ENCODE assay signal across 11 cellular contexts in the genomic region with DNA sequence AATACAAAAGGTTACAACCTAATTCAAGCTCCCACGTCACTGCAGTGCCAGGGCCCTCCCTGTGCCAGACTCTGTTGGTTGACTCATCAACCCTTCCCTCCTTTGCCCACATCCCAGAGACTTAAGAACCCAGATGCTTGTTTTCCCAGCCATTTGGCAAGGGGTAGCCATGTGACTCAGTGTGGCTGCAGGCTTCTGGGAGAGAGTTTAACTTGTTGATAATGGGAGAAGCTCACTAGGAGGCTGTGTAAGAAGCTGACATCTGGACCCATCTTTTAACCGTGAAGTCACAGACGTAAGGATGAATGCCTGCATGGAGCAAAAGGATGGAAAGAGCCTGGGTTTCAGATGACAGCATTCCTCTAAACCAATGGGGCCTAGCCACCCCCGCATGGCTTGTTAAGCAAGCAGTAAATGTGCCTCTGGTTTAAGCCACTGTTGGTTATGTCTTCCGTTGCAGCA. TPM values are rescaled to one million over a fixed set of nuclear protein-coding genes. Genes with fewer than 3 reads are reported as not detected.
A peak's percentile ranks its signal among the peaks of the same experiment; 100 is the strongest.
DNase-seq lines count a peak whose midpoint lies in the region; ATAC-seq, FAIRE-seq and TF ChIP-seq lines count a peak whose summit lies in the region.
"Had no signal": no experiment of that assay in that cellular context is flagged by ENCODE, and none has a peak within 500 bp of the region (broad histone marks: within the 10 kb centered on the region; RNA-seq: fewer than 3 reads in every experiment).

No MANE protein-coding gene starts in this region.

- intact Hi-C loops in pancreas (cut with DNase I): no loop called here

- no peak overlapping the region for H3K9ac ChIP-seq in endocrine pancreas (ENCODE audit: control insufficient read depth, insufficient read depth, low read length)

- no peaks in the 10 kb centered on the region for H3K36me3 Mint-ChIP-seq in effector memory CD8-positive, alpha-beta T cell (ENCODE audit: insufficient read depth)
- H3K36me3 Mint-ChIP-seq in stimulated activated memory B cell treated with anti-CD40 and anti-IgM and Interleukin-4, amounts not matched to agents 10 μg/mL and 1 μg/mL and 100 μg/mL, for 72 hours: no peaks in the 10 kb centered on the region

- H3K4me1 ChIP-seq in endocrine pancreas (ENCODE audit: control insufficient read depth, insufficient read depth, low read length) (peaks cover 4% of the 10 kb centered on the region), pancreas (peaks cover 0 to 9% (median 6%) of the 10 kb centered on the region in 3 donors)

- TF ChIP-seq CTCF in pancreas (IDR thresholded peaks at IDR 0.05): no peak

- peaks cover 6 to 28% of the 10 kb centered on the region in 2 donors for H3K27me3 Mint-ChIP-seq in effector memory CD8-positive, alpha-beta T cell
- peaks cover 15% of the 10 kb centered on the region for H3K27me3 Mint-ChIP-seq in stimulated activated memory B cell treated with anti-CD40 and anti-IgM and Interleukin-4, amounts not matched to agents 10 μg/mL and 1 μg/mL and 100 μg/mL, for 72 hours

- peak; percentile 87 to 93 (median 92) for ATAC-seq in pancreas
- ATAC-seq in effector memory CD8-positive, alpha-beta T cell (replicated peaks): no peak
- no peak for ATAC-seq in stimulated activated memory B cell treated with anti-CD40 and anti-IgM and Interleukin-4, amounts not matched to agents 10 μg/mL and 1 μg/mL and 100 μg/mL, for 72 hours
- ATAC-seq: GM12878 had no signal

- H3K4me3 Mint-ChIP-seq in effector memory CD8-positive, alpha-beta T cell: no peak overlapping the region
- H3K4me3 Mint-ChIP-seq in stimulated activated memory B cell treated with anti-CD40 and anti-IgM and Interleukin-4, amounts not matched to agents 10 μg/mL and 1 μg/mL and 100 μg/mL, for 72 hours: no peak overlapping the region

- H3K9me3 Mint-ChIP-seq in effector memory CD8-positive, alpha-beta T cell: no peaks in the 10 kb centered on the region
- no peaks in the 10 kb centered on the region for H3K9me3 Mint-ChIP-seq in stimulated activated memory B cell treated with anti-CD40 and anti-IgM and Interleukin-4, amounts not matched to agents 10 μg/mL and 1 μg/mL and 100 μg/mL, for 72 hours

- no peak overlapping the region for H3K27ac Mint-ChIP-seq in effector memory CD8-positive, alpha-beta T cell
- no peak overlapping the region for H3K27ac Mint-ChIP-seq in stimulated activated memory B cell treated with anti-CD40 and anti-IgM and Interleukin-4, amounts not matched to agents 10 μg/mL and 1 μg/mL and 100 μg/mL, for 72 hours

- no peak for FAIRE-seq in pancreas (lab: Jason Lieb, UNC)
- FAIRE-seq: GM12878 had no signal

- no peak overlapping the region for H3K27ac ChIP-seq in pancreas
- H3K27ac ChIP-seq: 22Rv1 had no signal

- no peaks in the 10 kb centered on the region for H3K36me3 ChIP-seq in endocrine pancreas (ENCODE audit: control insufficient read depth, insufficient read depth, low read length)
- H3K36me3 ChIP-seq in pancreas: no peaks in the 10 kb centered on the region

- DNase-seq in DMS 273 (lab: John Stamatoyannopoulos, UW; ENCODE audit: unreplicated experiment): peak; percentile 74
- no peak for DNase-seq in DMS 273 treated with DMSO at 0.1 percent for 48 hours (lab: John Stamatoyannopoulos, UW)
- peak; percentile 85 for DNase-seq in NCI-H510A treated with DMSO at 0.1 percent for 48 hours (lab: John Stamatoyannopoulos, UW)
- DNase-seq in pancreas: peak; percentile 56 to 92 (median 70)
- DNase-seq in effector memory CD8-positive, alpha-beta T cell: no peak
- DNase-seq in activated CD8-positive, alpha-beta memory T cell treated with anti-CD3 and anti-CD28 coated beads, Interleukin-2, amount 50 U/mL, for 4 hours: no peak
- DNase-seq: caudate nucleus had no signal

- no peaks in the 10 kb centered on the region for H3K27me3 ChIP-seq in endocrine pancreas (ENCODE audit: control insufficient read depth, insufficient read depth, low read length)
- no peaks in the 10 kb centered on the region for H3K27me3 ChIP-seq in pancreas

- H3K9me3 ChIP-seq in endocrine pancreas (ENCODE audit: control insufficient read depth, low read length) (no peaks in the 10 kb centered on the region), pancreas (no peaks in the 10 kb centered on the region)

- 81% methylated on average over 5 of the region's 5 CpGs for WGBS in pancreas, 2 donors

- H3K4me1 Mint-ChIP-seq in effector memory CD8-positive, alpha-beta T cell (ENCODE audit: low read depth in 2 of 2): no peaks in the 10 kb centered on the region
- H3K4me1 Mint-ChIP-seq in stimulated activated memory B cell treated with anti-CD40 and anti-IgM and Interleukin-4, amounts not matched to agents 10 μg/mL and 1 μg/mL and 100 μg/mL, for 72 hours: no peaks in the 10 kb centered on the region

- H3K4me3 ChIP-seq in endocrine pancreas (ENCODE audit: control insufficient read depth, insufficient read depth, low read length) (peak overlapping the region; percentile 32), pancreas (no peak overlapping the region)
- H3K4me3 ChIP-seq: GM12878 had no signal

RNA-seq across cellular contexts. Expression of gene CREB5, which starts 57.7 kb away (rescaled TPM):
- 10 to 100 TPM in 1 of 6 donors, 1 to 10 TPM in 5; 2.9 to 11.5 (median 3.6) TPM for total RNA-seq in pancreas
- polyA plus RNA-seq in pancreas: 1 to 10 TPM; 2.5 to 8.4 TPM

Comparison
In these comparisons a context has a peak if more than half of its experiments do, and no peak if none do; other contexts are left out.
1. DNase-seq: peak in DMS 273 (single experiment), NCI-H510A treated with DMSO at 0.1 percent for 48 hours (single experiment) and pancreas (6 of 6); none in DMS 273 treated with DMSO at 0.1 percent for 48 hours (single experiment), effector memory CD8-positive, alpha-beta T cell (0 of 3) and activated CD8-positive, alpha-beta memory T cell treated with anti-CD3 and anti-CD28 coated beads, Interleukin-2, amount 50 U/mL, for 4 hours (single experiment).
2. ATAC-seq: peak in pancreas (4 of 4); none in effector memory CD8-positive, alpha-beta T cell (single experiment) and stimulated activated memory B cell treated with anti-CD40 and anti-IgM and Interleukin-4, amounts not matched to agents 10 μg/mL and 1 μg/mL and 100 μg/mL, for 72 hours (single experiment).